Comparison of ENCODE assay signal across 26 cellular contexts in the genomic region with DNA sequence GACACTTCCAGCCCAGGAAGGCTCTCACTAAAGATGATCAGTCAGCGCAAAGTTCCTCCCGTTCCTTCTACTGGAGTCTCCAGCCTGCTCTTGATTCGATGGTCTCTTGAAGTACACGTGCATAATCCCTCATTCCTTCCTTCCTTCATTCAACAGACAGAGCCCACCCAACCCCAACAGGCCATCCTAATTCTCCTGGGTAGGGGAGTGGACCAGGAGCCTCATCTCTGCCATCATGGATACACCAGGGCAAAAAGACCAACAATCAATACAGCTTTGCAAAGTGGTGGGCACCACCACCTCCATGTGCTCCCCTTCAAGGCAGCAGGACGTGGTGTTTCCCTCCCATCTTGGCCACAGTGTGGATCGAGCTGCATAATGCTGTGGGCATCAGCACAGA.
"Had no signal": no experiment of that assay in that cellular context is flagged by ENCODE, and none has a peak within 500 bp of the region (broad histone marks: within the 10 kb centered on the region; RNA-seq: fewer than 3 reads in every experiment).

No MANE protein-coding gene starts in this region.

- H3K4me1 Mint-ChIP-seq: activated CD4-positive, alpha-beta T cell treated with anti-CD3 and anti-CD28 coated beads for 36 hours; activated CD4-positive, alpha-beta T cell treated with anti-CD3 and anti-CD28 coated beads, Interleukin-2, amount 10 ng/mL, durations not matched to agents 7 days and 5 days; activated T-helper 17 cell treated with anti-CD3 and anti-CD28 coated beads, Interleukin-2, amount 50 U/mL, for 72 hours; central memory CD8-positive, alpha-beta T cell had no signal

- H3K27ac ChIP-seq: brain microvascular endothelial cell, coronary artery, esophagus squamous epithelium had no signal

- H3K27me3 ChIP-seq: brain microvascular endothelial cell, dorsolateral prefrontal cortex, esophagus squamous epithelium, gastroesophageal sphincter had no signal

- DNase-seq: activated CD4-positive, alpha-beta T cell treated with anti-CD3 and anti-CD28 coated beads for 36 hours; activated CD4-positive, alpha-beta T cell treated with anti-CD3 and anti-CD28 coated beads, Interleukin-2, amount 10 ng/mL, durations not matched to agents 7 days and 5 days; activated CD4-positive, alpha-beta T cell treated with anti-CD3 and anti-CD28 coated beads, Interleukin-2, amount 50 U/mL, for 48 hours; activated CD4-positive, CD25-positive, alpha-beta regulatory T cell; activated CD4-positive, CD25-positive, alpha-beta regulatory T cell treated with anti-CD3 and anti-CD28 coated beads, Interleukin-2, amount 50 U/mL, for 72 hours; activated CD8-positive, alpha-beta memory T cell treated with anti-CD3 and anti-CD28 coated beads for 24 hours; activated CD8-positive, alpha-beta T cell treated with anti-CD3 and anti-CD28 coated beads for 36 hours; activated effector memory CD4-positive, alpha-beta T cell treated with Interleukin-2 at 50 U/mL for 16 hours; activated gamma-delta T cell treated with Interleukin-2 at 50 U/mL for 16 hours; activated naive CD4-positive, alpha-beta T cell treated with anti-CD3 and anti-CD28 coated beads, Interleukin-2, amount 50 U/mL, for 16 hours; activated naive CD4-positive, alpha-beta T cell treated with Interleukin-2 at 50 U/mL for 16 hours; activated T-cell treated with anti-CD3 and anti-CD28 coated beads, Interleukin-2, amount 50 U/mL, for 4 hours; amniotic stem cell; brain microvascular endothelial cell; dorsolateral prefrontal cortex; effector memory CD4-positive, alpha-beta T cell; erythroblast; esophagus squamous epithelium; foreskin melanocyte; T-helper 2 cell had no signal

- H3K4me3 ChIP-seq: coronary artery, dorsolateral prefrontal cortex, esophagus squamous epithelium, gastroesophageal sphincter had no signal

- H3K4me3 Mint-ChIP-seq: activated CD4-positive, alpha-beta T cell treated with anti-CD3 and anti-CD28 coated beads for 36 hours; activated CD4-positive, alpha-beta T cell treated with anti-CD3 and anti-CD28 coated beads, Interleukin-2, amount 10 ng/mL, durations not matched to agents 7 days and 5 days; activated CD8-positive, alpha-beta T cell treated with anti-CD3 and anti-CD28 coated beads for 36 hours; activated naive CD8-positive, alpha-beta T cell; activated T-cell treated with anti-CD3 and anti-CD28 coated beads, Interleukin-2, amount 50 U/mL, for 4 hours; activated T-helper 17 cell treated with anti-CD3 and anti-CD28 coated beads, Interleukin-2, amount 50 U/mL, for 72 hours; central memory CD8-positive, alpha-beta T cell; dendritic cell treated with granulocyte-macrophage colony-stimulating factor and Interleukin-4, amounts not matched to agents 40 ng/mL and 50 ng/mL, for 4 days had no signal

- H3K36me3 ChIP-seq: brain microvascular endothelial cell, esophagus squamous epithelium, gastroesophageal sphincter had no signal

- H3K36me3 Mint-ChIP-seq: activated naive CD8-positive, alpha-beta T cell had no signal

- H3K9me3 Mint-ChIP-seq: activated CD4-positive, alpha-beta T cell treated with anti-CD3 and anti-CD28 coated beads, Interleukin-2, amount 10 ng/mL, durations not matched to agents 7 days and 5 days; activated CD8-positive, alpha-beta T cell treated with anti-CD3 and anti-CD28 coated beads for 36 hours; activated T-cell treated with anti-CD3 and anti-CD28 coated beads, Interleukin-2, amount 50 U/mL, for 4 hours; activated T-helper 17 cell treated with anti-CD3 and anti-CD28 coated beads, Interleukin-2, amount 50 U/mL, for 72 hours; central memory CD8-positive, alpha-beta T cell; dendritic cell treated with granulocyte-macrophage colony-stimulating factor and Interleukin-4, amounts not matched to agents 40 ng/mL and 50 ng/mL, for 4 days had no signal

- H3K27me3 Mint-ChIP-seq: activated CD4-positive, alpha-beta T cell treated with anti-CD3 and anti-CD28 coated beads for 36 hours; activated CD4-positive, alpha-beta T cell treated with anti-CD3 and anti-CD28 coated beads, Interleukin-2, amount 10 ng/mL, durations not matched to agents 7 days and 5 days; dendritic cell treated with granulocyte-macrophage colony-stimulating factor and Interleukin-4, amounts not matched to agents 40 ng/mL and 50 ng/mL, for 4 days had no signal

- H3K9me3 ChIP-seq: esophagus squamous epithelium, gastroesophageal sphincter had no signal

- H3K27ac Mint-ChIP-seq: activated CD4-positive, alpha-beta T cell treated with anti-CD3 and anti-CD28 coated beads for 36 hours; activated CD4-positive, alpha-beta T cell treated with anti-CD3 and anti-CD28 coated beads, Interleukin-2, amount 10 ng/mL, durations not matched to agents 7 days and 5 days; activated CD8-positive, alpha-beta T cell treated with anti-CD3 and anti-CD28 coated beads for 36 hours; activated naive CD8-positive, alpha-beta T cell; activated T-helper 17 cell treated with anti-CD3 and anti-CD28 coated beads, Interleukin-2, amount 50 U/mL, for 72 hours; dendritic cell treated with granulocyte-macrophage colony-stimulating factor and Interleukin-4, amounts not matched to agents 40 ng/mL and 50 ng/mL, for 4 days had no signal
